Comparison of ENCODE assay signal across 8 cellular contexts in genomic region chr19:51630280-51630679, GRCh38. TPM values are rescaled to one million over a fixed set of nuclear protein-coding genes. Genes with fewer than 3 reads are reported as not detected.
"Had no signal": no experiment of that assay in that cellular context is flagged by ENCODE, and none has a peak within 500 bp of the region (broad histone marks: within the 10 kb centered on the region; RNA-seq: fewer than 3 reads in every experiment).

TSS of gene SIGLEC5 (minus strand) at chr19:51630401. CDS start at chr19:51630335, 66 bp downstream.

RNA-seq across cellular contexts. Expression of gene SIGLEC5, which starts in this region (rescaled TPM):
- total RNA-seq: activated CD4-positive, alpha-beta memory T cell treated with anti-CD3 and anti-CD28 coated beads, Interleukin-2, amount 10 ng/mL, durations not matched to agents 7 days and 5 days; activated naive CD8-positive, alpha-beta T cell treated with anti-CD3 and anti-CD28 coated beads, Interleukin-2, amount 10 ng/mL, durations not matched to agents 7 days and 5 days; activated T-cell treated with anti-CD3 and anti-CD28 coated beads, Interleukin-2, amount 50 U/mL, for 72 hours; epithelial cell of proximal tubule; fibroblast of villous mesenchyme; naive thymus-derived CD8-positive, alpha-beta T cell; prostate gland had no signal
- polyA plus RNA-seq: keratinocyte; naive thymus-derived CD8-positive, alpha-beta T cell had no signal
